ENCODE assay signal across 16 cellular contexts in genomic region chr18:63233334-63233733, GRCh38.
A peak's percentile ranks its signal among the peaks of the same experiment; 100 is the strongest.
DNase-seq lines count a peak whose midpoint lies in the region; ATAC-seq lines count a peak whose summit lies in the region.
"Had no signal": no experiment of that assay in that cellular context is flagged by ENCODE, and none has a peak within 500 bp of the region (broad histone marks: within the 10 kb centered on the region; RNA-seq: fewer than 3 reads in every experiment).

No MANE protein-coding gene starts in this region.

- H3K27ac Mint-ChIP-seq in CD4-positive, CD25-positive, alpha-beta regulatory T cell: peak overlapping the region; percentile 53 to 95 (median 74)
- H3K27ac Mint-ChIP-seq in activated T-helper 2 cell treated with anti-CD3 and anti-CD28 coated beads, Interferon-gamma antibody, Interleukin-2, Interleukin-4, amounts not matched to agents 10 μg/mL and 5 μg/mL and 100 μg/mL, durations not matched to agents 14 hours and 24 hours and 36 hours: peak overlapping the region; percentile 56

- no peaks in the 10 kb centered on the region for H3K27me3 ChIP-seq in CD4-positive, CD25-positive, alpha-beta regulatory T cell (ENCODE audit: control insufficient read depth, insufficient read depth, low read length)
- H3K27me3 ChIP-seq: adrenal gland had no signal

- H3K27ac ChIP-seq in CD4-positive, CD25-positive, alpha-beta regulatory T cell (ENCODE audit: insufficient read depth, low read length, poor library complexity, severe bottlenecking): peak overlapping the region; percentile 48
- H3K27ac ChIP-seq: adrenal gland, WERI-Rb-1 had no signal

- H3K4me1 ChIP-seq in CD4-positive, CD25-positive, alpha-beta regulatory T cell (ENCODE audit: control insufficient read depth, insufficient read depth, low read length, poor library complexity, severe bottlenecking): peaks cover 54% of the 10 kb centered on the region

- DNase-seq in CD4-positive, CD25-positive, alpha-beta regulatory T cell: no peak
- no peak for DNase-seq in activated T-helper 2 cell treated with anti-CD3 and anti-CD28 coated beads, Interferon-gamma antibody, Interleukin-2, Interleukin-4, amounts not matched to agents 10 μg/mL and 5 μg/mL and 100 μg/mL, durations not matched to agents 14 hours and 24 hours and 36 hours (ENCODE audit: low spot score)
- DNase-seq in stimulated activated CD4-positive, alpha-beta T cell treated with anti-CD3 and anti-CD28 coated beads, Interleukin-1b, Interleukin-23, amount 100 ng/mL, for 4 hours (ENCODE audit: low read depth in 2 of 2): peak; percentile 23 to 41
- DNase-seq in AG08396 (ENCODE audit: low spot score) (no peak), SW 1271 (lab: John Stamatoyannopoulos, UW) (no peak), hepatic stellate cell (ENCODE audit: low spot score) (no peak)
- DNase-seq: adrenal gland, Kasumi-1, NCI-H1436 treated with DMSO at 0.1 percent for 48 hours, NCI-H446, PC-3, retina, WERI-Rb-1 had no signal

- H3K4me1 Mint-ChIP-seq in CD4-positive, CD25-positive, alpha-beta regulatory T cell: peaks cover 59 to 85% (median 69%) of the 10 kb centered on the region in 4 donors
- peaks cover 72% of the 10 kb centered on the region for H3K4me1 Mint-ChIP-seq in activated T-helper 2 cell treated with anti-CD3 and anti-CD28 coated beads, Interferon-gamma antibody, Interleukin-2, Interleukin-4, amounts not matched to agents 10 μg/mL and 5 μg/mL and 100 μg/mL, durations not matched to agents 14 hours and 24 hours and 36 hours (ENCODE audit: low read depth)

- peaks cover 39% of the 10 kb centered on the region for H3K36me3 Mint-ChIP-seq in CD4-positive, CD25-positive, alpha-beta regulatory T cell
- H3K36me3 Mint-ChIP-seq in activated T-helper 2 cell treated with anti-CD3 and anti-CD28 coated beads, Interferon-gamma antibody, Interleukin-2, Interleukin-4, amounts not matched to agents 10 μg/mL and 5 μg/mL and 100 μg/mL, durations not matched to agents 14 hours and 24 hours and 36 hours (ENCODE audit: low read depth): peaks cover 82% of the 10 kb centered on the region

- no peaks in the 10 kb centered on the region for H3K9me3 ChIP-seq in CD4-positive, CD25-positive, alpha-beta regulatory T cell (ENCODE audit: control insufficient read depth in 2 of 2, low read length in 2 of 2)
- H3K9me3 ChIP-seq: adrenal gland had no signal

- ATAC-seq in CD4-positive, CD25-positive, alpha-beta regulatory T cell (ENCODE audit: low read depth in 2 of 2): peak; percentile 23 to 35
- ATAC-seq in GM18511 (IDR thresholded peaks at IDR 0.05; ENCODE audit: unreplicated experiment) (peak; percentile 55), GM21576 (IDR thresholded peaks at IDR 0.05; ENCODE audit: unreplicated experiment) (no peak)
- ATAC-seq: PC-3, SK-N-SH treated with all-trans-retinoic acid at 6 μM for 48 hours had no signal

- intact Hi-C loops in activated T-helper 2 cell treated with anti-CD3 and anti-CD28 coated beads, Interferon-gamma antibody, Interleukin-2, Interleukin-4, amounts not matched to agents 10 μg/mL and 5 μg/mL and 100 μg/mL, durations not matched to agents 14 hours and 24 hours and 36 hours (cut with micrococcal nuclease): loop anchor here (1.0 kb wide), 1 partner anchor 72 kb away; no protein-coding TSS in a partner anchor

- peaks cover 0 to 5% (median 0%) of the 10 kb centered on the region in 7 donors for H3K9me3 Mint-ChIP-seq in CD4-positive, CD25-positive, alpha-beta regulatory T cell
- peaks cover 19% of the 10 kb centered on the region for H3K9me3 Mint-ChIP-seq in activated T-helper 2 cell treated with anti-CD3 and anti-CD28 coated beads, Interferon-gamma antibody, Interleukin-2, Interleukin-4, amounts not matched to agents 10 μg/mL and 5 μg/mL and 100 μg/mL, durations not matched to agents 14 hours and 24 hours and 36 hours

- no peaks in the 10 kb centered on the region for H3K27me3 Mint-ChIP-seq in CD4-positive, CD25-positive, alpha-beta regulatory T cell
- H3K27me3 Mint-ChIP-seq in activated T-helper 2 cell treated with anti-CD3 and anti-CD28 coated beads, Interferon-gamma antibody, Interleukin-2, Interleukin-4, amounts not matched to agents 10 μg/mL and 5 μg/mL and 100 μg/mL, durations not matched to agents 14 hours and 24 hours and 36 hours (ENCODE audit: low read depth): no peaks in the 10 kb centered on the region

- peak overlapping the region; percentile 23 to 83 (median 70) for H3K4me3 Mint-ChIP-seq in CD4-positive, CD25-positive, alpha-beta regulatory T cell
- H3K4me3 Mint-ChIP-seq in activated T-helper 2 cell treated with anti-CD3 and anti-CD28 coated beads, Interferon-gamma antibody, Interleukin-2, Interleukin-4, amounts not matched to agents 10 μg/mL and 5 μg/mL and 100 μg/mL, durations not matched to agents 14 hours and 24 hours and 36 hours (ENCODE audit: low read depth): no peak overlapping the region

- H3K36me3 ChIP-seq in CD4-positive, CD25-positive, alpha-beta regulatory T cell (ENCODE audit: control insufficient read depth, insufficient read depth, low read length): peaks cover 12% of the 10 kb centered on the region
- H3K36me3 ChIP-seq: adrenal gland, WERI-Rb-1 had no signal

- peak overlapping the region; percentile 30 for H3K4me3 ChIP-seq in CD4-positive, CD25-positive, alpha-beta regulatory T cell (ENCODE audit: low read depth, low read length)
- H3K4me3 ChIP-seq: adrenal gland had no signal

Comparison
In these comparisons a context has a peak if more than half of its experiments do, and no peak if none do; other contexts are left out.
1. DNase-seq: peak in stimulated activated CD4-positive, alpha-beta T cell treated with anti-CD3 and anti-CD28 coated beads, Interleukin-1b, Interleukin-23, amount 100 ng/mL, for 4 hours (2 of 2); none in CD4-positive, CD25-positive, alpha-beta regulatory T cell (0 of 3), activated T-helper 2 cell treated with anti-CD3 and anti-CD28 coated beads, Interferon-gamma antibody, Interleukin-2, Interleukin-4, amounts not matched to agents 10 μg/mL and 5 μg/mL and 100 μg/mL, durations not matched to agents 14 hours and 24 hours and 36 hours (single experiment), AG08396 (single experiment), SW 1271 (0 of 2) and hepatic stellate cell (single experiment).